In genomic region chrX:17732138-17732783, GRCh38 we compare ENCODE assay signal across 16 cellular contexts.
"Had no signal": no experiment of that assay in that cellular context is flagged by ENCODE, and none has a peak within 500 bp of the region (broad histone marks: within the 10 kb centered on the region; RNA-seq: fewer than 3 reads in every experiment).

No MANE protein-coding gene starts in this region.

- H3K4me3 ChIP-seq: cardiac muscle cell, colonic mucosa, left ventricle myocardium inferior, skin epidermis, transverse colon had no signal

- ATAC-seq: activated CD4-positive, CD25-positive, alpha-beta regulatory T cell treated with anti-CD3 and anti-CD28 coated beads, Interleukin-2, amount 50 U/mL, for 24 hours; activated naive CD8-positive, alpha-beta T cell treated with anti-CD3 and anti-CD28 coated beads, Interleukin-2, amount 50 U/mL, for 24 hours; activated T-helper 17 cell treated with anti-CD3 and anti-CD28 coated beads, Interleukin-2, amount 50 U/mL, for 72 hours; esophagus mucosa; natural killer cell had no signal

- DNase-seq: activated naive CD4-positive, alpha-beta T cell treated with anti-CD3 and anti-CD28 coated beads for 36 hours; activated naive CD8-positive, alpha-beta T cell treated with anti-CD3 and anti-CD28 coated beads, Interleukin-2, amount 50 U/mL, for 24 hours; activated T-cell treated with anti-CD3 and anti-CD28 coated beads for 4 hours; colonic mucosa; left ventricle myocardium inferior; natural killer cell; retina; stimulated activated CD4-positive, alpha-beta T cell treated with anti-CD3 and anti-CD28 coated beads, Interleukin-4, amount 100 ng/mL, for 24 hours; stimulated activated naive CD4-positive, alpha-beta T cell treated with Interleukin-2 at 50 U/mL for 16 hours; T-helper 9 cell; transverse colon had no signal

- H3K27ac ChIP-seq: cardiac muscle cell, colonic mucosa, left ventricle myocardium inferior, skin epidermis, transverse colon had no signal

- H3K4me1 ChIP-seq: colonic mucosa, left ventricle myocardium inferior had no signal

- H3K36me3 ChIP-seq: cardiac muscle cell, colonic mucosa, left ventricle myocardium inferior, transverse colon had no signal

- H3K9me3 ChIP-seq: colonic mucosa, left ventricle myocardium inferior, transverse colon had no signal

- H3K27me3 ChIP-seq: cardiac muscle cell, colonic mucosa, transverse colon had no signal
